Comparison of ENCODE assay signal across 1 cellular context in genomic region chr10:100008142-100008522, GRCh38.
TF ChIP-seq lines count a peak whose summit lies in the region.

No MANE protein-coding gene starts in this region.

TF ChIP-seq in HepG2, 621 proteins besides CTCF, POLR2A, EP300 and RAD21 (continued from another document):
- TF ChIP-seq PRDM4 (CRISPR knock-in tag; IDR thresholded peaks at IDR 0.05; ENCODE audit: borderline replicate concordance), result no peak
- no peak for TF ChIP-seq HOXA5 (CRISPR knock-in tag; IDR thresholded peaks at IDR 0.05)
- no peak for TF ChIP-seq TEAD2 (CRISPR knock-in tag; IDR thresholded peaks at IDR 0.05)
- no peak for TF ChIP-seq NFYC (CRISPR knock-in tag; IDR thresholded peaks at IDR 0.05)
- no peak for TF ChIP-seq REPIN1 (CRISPR knock-in tag; IDR thresholded peaks at IDR 0.05; ENCODE audit: borderline replicate concordance, low read depth)
- no peak for TF ChIP-seq ZXDC (CRISPR knock-in tag; IDR thresholded peaks at IDR 0.05)
- TF ChIP-seq ZNF143 (CRISPR knock-in tag; IDR thresholded peaks at IDR 0.05), result no peak
- TF ChIP-seq ZSCAN31 (CRISPR knock-in tag; IDR thresholded peaks at IDR 0.05; ENCODE audit: low read depth), result no peak
- no peak for TF ChIP-seq PITX1 (CRISPR knock-in tag; IDR thresholded peaks at IDR 0.05)
